In genomic region chr1:244074559-244075171, GRCh38 we compare ENCODE assay signal across 9 cellular contexts. TPM values are rescaled to one million over a fixed set of nuclear protein-coding genes. Genes with fewer than 3 reads are reported as not detected.
DNase-seq lines count a peak whose midpoint lies in the region; ATAC-seq and TF ChIP-seq lines count a peak whose summit lies in the region.
"Had no signal": no experiment of that assay in that cellular context is flagged by ENCODE, and none has a peak within 500 bp of the region (broad histone marks: within the 10 kb centered on the region; RNA-seq: fewer than 3 reads in every experiment).

No MANE protein-coding gene starts in this region.

- no peak overlapping the region for H2BK120ac ChIP-seq in H9 (ENCODE audit: low read depth, low read length, poor library complexity, severe bottlenecking)

- H3K79me1 ChIP-seq in H9 (ENCODE audit: insufficient read depth, low read depth, low read length, poor library complexity, severe bottlenecking): no peaks in the 10 kb centered on the region

- no peak overlapping the region for H3T11ph ChIP-seq in H9 (ENCODE audit: low read length)

- no peak overlapping the region for H2BK12ac ChIP-seq in H9 (ENCODE audit: insufficient read length, low read depth, low read length)

- no peaks in the 10 kb centered on the region for H3K23me2 ChIP-seq in H9 (ENCODE audit: insufficient read length, low read depth, low read length, poor library complexity, severe bottlenecking)

- no peaks in the 10 kb centered on the region for H3K36me3 Mint-ChIP-seq in T-helper 1 cell treated with Interleukin-12 subunit alpha and Interleukin-12 subunit beta and Interleukin-4 antibody, amounts not matched to agents 30 μg/mL and 1 μg/mL, for 36 hours (ENCODE audit: low read depth)
- peaks cover 5% of the 10 kb centered on the region for H3K36me3 Mint-ChIP-seq in glutamatergic neuron (ENCODE audit: unreplicated experiment)
- H3K36me3 Mint-ChIP-seq in H9 (ENCODE audit: insufficient read depth in 1 of 3, low read depth in 3 of 3): no peaks in the 10 kb centered on the region

- no peak overlapping the region for H3K4me2 ChIP-seq in H9 (ENCODE audit: insufficient read depth, insufficient read length, low read length)

- H3K9me3 ChIP-seq in duodenal mucosa (ENCODE audit: control insufficient read depth in 1 of 2, low read length in 2 of 2) (no peaks in the 10 kb centered on the region), H9 (ENCODE audit: control insufficient read depth, low read depth, low read length) (no peaks in the 10 kb centered on the region)

- no peak overlapping the region for H2BK5ac ChIP-seq in H9 (ENCODE audit: insufficient read length, low read length)

- H2AK5ac ChIP-seq in H9 (ENCODE audit: insufficient read length, low read length): no peak overlapping the region

- no peaks in the 10 kb centered on the region for H4K20me1 ChIP-seq in H9 (ENCODE audit: control insufficient read depth, insufficient read depth, insufficient read length)

- no peak overlapping the region for H2AFZ ChIP-seq in H9 (ENCODE audit: low read length)

- no peak overlapping the region for H3K27ac ChIP-seq in duodenal mucosa (ENCODE audit: low read depth, low read length)
- no peak overlapping the region for H3K27ac ChIP-seq in H9 (ENCODE audit: insufficient read length, low read depth, low read length)

- H2BK15ac ChIP-seq in H9 (ENCODE audit: low read depth, low read length): no peak overlapping the region

- no CpG with 5 or more reads among the region's 19 CpGs for WGBS in H9 (ENCODE audit: extremely low coverage, insufficient read length, low lambda C conversion rate)

- peaks cover 26% of the 10 kb centered on the region for H3K27me3 Mint-ChIP-seq in T-helper 1 cell treated with Interleukin-12 subunit alpha and Interleukin-12 subunit beta and Interleukin-4 antibody, amounts not matched to agents 30 μg/mL and 1 μg/mL, for 36 hours (ENCODE audit: low read depth)
- H3K27me3 Mint-ChIP-seq in glutamatergic neuron (ENCODE audit: unreplicated experiment) (peaks cover 2% of the 10 kb centered on the region), H9 (ENCODE audit: low read depth) (peaks cover 10% of the 10 kb centered on the region)

- peaks cover 23% of the 10 kb centered on the region for H3K4me1 Mint-ChIP-seq in T-helper 1 cell treated with Interleukin-12 subunit alpha and Interleukin-12 subunit beta and Interleukin-4 antibody, amounts not matched to agents 30 μg/mL and 1 μg/mL, for 36 hours (ENCODE audit: low read depth)
- peaks cover 2% of the 10 kb centered on the region for H3K4me1 Mint-ChIP-seq in glutamatergic neuron (ENCODE audit: low read depth, unreplicated experiment)
- peaks cover 17 to 19% of the 10 kb centered on the region in 2 experiments for H3K4me1 Mint-ChIP-seq in H9

- H3K18ac ChIP-seq in H9 (ENCODE audit: insufficient read length, low read depth, low read length): no peak overlapping the region

- H4K8ac ChIP-seq in H9 (replicated peaks; ENCODE audit: insufficient read length, low read depth, low read length): no peak overlapping the region

- peak overlapping the region; percentile 75 for H3K4me3 Mint-ChIP-seq in T-helper 1 cell treated with Interleukin-12 subunit alpha and Interleukin-12 subunit beta and Interleukin-4 antibody, amounts not matched to agents 30 μg/mL and 1 μg/mL, for 36 hours
- no peak overlapping the region for H3K4me3 Mint-ChIP-seq in glutamatergic neuron (ENCODE audit: unreplicated experiment)
- no peak overlapping the region for H3K4me3 Mint-ChIP-seq in H9

- H3K27me3 ChIP-seq in duodenal mucosa (ENCODE audit: control insufficient read depth in 1 of 2, insufficient read depth in 2 of 2, low read length in 2 of 2) (peaks cover 0 to 4% of the 10 kb centered on the region in 2 donors), H9 (ENCODE audit: insufficient read depth, low read length) (no peaks in the 10 kb centered on the region)

- TF ChIP-seq CTCF in glutamatergic neuron (IDR thresholded peaks at IDR 0.05; ENCODE audit: partially characterized antibody, unreplicated experiment) (no peak), H9 (conservative IDR thresholded peaks at IDR 0.05) (no peak)

- DNase-seq in DMS153 treated with DMSO at 0.1 percent for 48 hours (lab: John Stamatoyannopoulos, UW; ENCODE audit: unreplicated experiment): peak; percentile 46
- peak; percentile 63 to 64 for DNase-seq in stimulated activated CD8-positive, alpha-beta memory T cell treated with anti-CD3 and anti-CD28 coated beads, Interleukin-7, amount 100 ng/mL, for 4 hours (ENCODE audit: low read depth in 2 of 2)
- DNase-seq in glutamatergic neuron: no peak
- no peak for DNase-seq in NCI-H2029 (lab: John Stamatoyannopoulos, UW)
- DNase-seq in H9: no peak

- no peak overlapping the region for H3K9ac ChIP-seq in duodenal mucosa (ENCODE audit: low read depth in 1 of 2, low read length in 2 of 2)
- no peak overlapping the region for H3K9ac ChIP-seq in H9 (ENCODE audit: extremely low read depth, insufficient read length, low read length)

- no peak overlapping the region for H3K4ac ChIP-seq in H9 (ENCODE audit: low read depth, low read length)

- H3K23ac ChIP-seq in H9 (ENCODE audit: insufficient read length, low read depth, low read length): no peak overlapping the region

- H3K27ac Mint-ChIP-seq in T-helper 1 cell treated with Interleukin-12 subunit alpha and Interleukin-12 subunit beta and Interleukin-4 antibody, amounts not matched to agents 30 μg/mL and 1 μg/mL, for 36 hours: peak overlapping the region; percentile 65
- no peak overlapping the region for H3K27ac Mint-ChIP-seq in glutamatergic neuron (ENCODE audit: unreplicated experiment)
- H3K27ac Mint-ChIP-seq in H9: no peak overlapping the region

- no peaks in the 10 kb centered on the region for H3K79me2 ChIP-seq in H9 (ENCODE audit: insufficient read depth, low read length)

- no peak overlapping the region for H3K14ac ChIP-seq in H9 (ENCODE audit: insufficient read depth, low read length)

- peak overlapping the region; percentile 32 to 53 for H3K4me3 ChIP-seq in duodenal mucosa (ENCODE audit: low read depth in 1 of 2, low read length in 2 of 2)
- H3K4me3 ChIP-seq: skin epidermis had no signal

- no peak overlapping the region for H3K56ac ChIP-seq in H9 (ENCODE audit: insufficient read length, low read depth, low read length)

- H4K91ac ChIP-seq in H9 (ENCODE audit: insufficient read length, low read depth, low read length): no peak overlapping the region

- no peaks in the 10 kb centered on the region for H3K9me3 Mint-ChIP-seq in T-helper 1 cell treated with Interleukin-12 subunit alpha and Interleukin-12 subunit beta and Interleukin-4 antibody, amounts not matched to agents 30 μg/mL and 1 μg/mL, for 36 hours
- H3K9me3 Mint-ChIP-seq in glutamatergic neuron (ENCODE audit: unreplicated experiment) (peaks cover 2% of the 10 kb centered on the region), H9 (no peaks in the 10 kb centered on the region; a peak in 1 of 5 replicates)

- H2BK20ac ChIP-seq in H9 (ENCODE audit: low read depth, low read length, poor library complexity, severe bottlenecking): no peak overlapping the region

- H3K36me3 ChIP-seq in duodenal mucosa (ENCODE audit: control insufficient read depth in 1 of 2, insufficient read depth in 2 of 2, low read length in 2 of 2): no peaks in the 10 kb centered on the region

- ATAC-seq in GM21619 (IDR thresholded peaks at IDR 0.05; ENCODE audit: unreplicated experiment): peak; percentile 60

- H3K4me1 ChIP-seq in duodenal mucosa (ENCODE audit: control insufficient read depth in 1 of 2, insufficient read depth in 2 of 2, low read length in 2 of 2) (peaks cover 3 to 10% of the 10 kb centered on the region in 2 donors), H9 (ENCODE audit: insufficient read depth, low read length) (peaks cover 5% of the 10 kb centered on the region)

- H4K5ac ChIP-seq in H9 (ENCODE audit: insufficient read length, low read depth, low read length): no peak overlapping the region

RNA-seq across cellular contexts. Expression of gene ZBTB18, which starts 23.6 kb away (rescaled TPM):
- 213 TPM for total RNA-seq in glutamatergic neuron (ENCODE audit: unreplicated experiment)
- total RNA-seq in H9 (2021): 11.9 and 12.1 TPM in 2 replicates

Comparison
In these comparisons a context has a peak if more than half of its experiments do, and no peak if none do; other contexts are left out.
1. DNase-seq: peak in DMS153 treated with DMSO at 0.1 percent for 48 hours (single experiment) and stimulated activated CD8-positive, alpha-beta memory T cell treated with anti-CD3 and anti-CD28 coated beads, Interleukin-7, amount 100 ng/mL, for 4 hours (2 of 2); none in glutamatergic neuron (single experiment), NCI-H2029 (single experiment) and H9 (single experiment).
2. RNA of gene ZBTB18, which starts 23.6 kb away (total RNA-seq): 213 TPM in glutamatergic neuron (single experiment); 11.9 to 12.1 TPM in H9; every median in the first group is over 10 times any median in the second.